Comparison of ENCODE assay signal across 8 cellular contexts in the genomic region with DNA sequence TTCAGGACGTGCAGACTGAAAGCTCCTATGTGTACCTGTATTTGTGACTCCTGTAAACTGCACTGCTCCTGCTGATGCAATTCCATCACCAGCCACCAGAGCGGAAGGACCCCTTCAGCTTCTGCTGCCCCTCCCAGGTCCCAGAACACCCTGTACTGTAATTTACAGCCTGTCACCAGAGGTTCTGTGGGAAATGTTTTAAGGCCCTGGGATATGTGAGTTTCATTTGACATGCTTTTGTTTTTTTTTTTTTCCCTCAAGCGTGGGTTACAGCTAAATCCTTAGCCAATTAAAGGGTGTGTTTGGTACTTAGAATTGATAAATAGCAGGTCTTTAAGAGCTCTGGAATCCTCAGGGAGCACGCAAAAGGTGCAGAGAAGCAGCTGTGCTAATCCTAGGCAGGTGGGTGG.
A peak's percentile ranks its signal among the peaks of the same experiment; 100 is the strongest.
DNase-seq lines count a peak whose midpoint lies in the region; ATAC-seq and TF ChIP-seq lines count a peak whose summit lies in the region.

No MANE protein-coding gene starts in this region.

- no peaks in the 10 kb centered on the region for H3K27me3 Mint-ChIP-seq in activated T-helper 17 cell treated with anti-CD3 and anti-CD28 coated beads, Interleukin-2, amount 50 U/mL, for 72 hours
- H3K27me3 Mint-ChIP-seq in T-cell = no peaks in the 10 kb centered on the region

- POLR2A ChIA-PET in T-cell (lab: Charles Lee) = no interaction called here

- ATAC-seq in GM18502 (IDR thresholded peaks at IDR 0.05; ENCODE audit: poor library complexity, unreplicated experiment) = peak; percentile 67
- peak; percentile 62 for ATAC-seq in HG02943 (IDR thresholded peaks at IDR 0.05; ENCODE audit: low read depth, unreplicated experiment)
- ATAC-seq in activated T-helper 17 cell treated with anti-CD3 and anti-CD28 coated beads, Interleukin-2, amount 50 U/mL, for 72 hours (replicated peaks) = no peak
- ATAC-seq in T-cell (replicated peaks in 1 of 4) = no peak

- no peak overlapping the region for H3K4me3 Mint-ChIP-seq in activated T-helper 17 cell treated with anti-CD3 and anti-CD28 coated beads, Interleukin-2, amount 50 U/mL, for 72 hours
- H3K4me3 Mint-ChIP-seq in T-cell = no peak overlapping the region

- no peaks in the 10 kb centered on the region for H3K27me3 ChIP-seq in colonic mucosa

- H3K9ac ChIP-seq in colonic mucosa (ENCODE audit: low read depth in 2 of 2, low read length in 2 of 2) = no peak overlapping the region

- peak; percentile 86 for DNase-seq in NCI-H2171 (lab: John Stamatoyannopoulos, UW)
- DNase-seq in colonic mucosa = no peak
- DNase-seq in retinal pigment epithelial cell (ENCODE audit: low read depth) = no peak
- no peak for DNase-seq in T-cell

- H3K27ac ChIP-seq in 22Rv1 (no peak overlapping the region), colonic mucosa (no peak overlapping the region)

- H3K27ac Mint-ChIP-seq in activated T-helper 17 cell treated with anti-CD3 and anti-CD28 coated beads, Interleukin-2, amount 50 U/mL, for 72 hours = no peak overlapping the region
- H3K27ac Mint-ChIP-seq in T-cell = no peak overlapping the region

- no peaks in the 10 kb centered on the region for H3K36me3 Mint-ChIP-seq in activated T-helper 17 cell treated with anti-CD3 and anti-CD28 coated beads, Interleukin-2, amount 50 U/mL, for 72 hours (ENCODE audit: low read depth)
- H3K36me3 Mint-ChIP-seq in T-cell = peaks cover 10% of the 10 kb centered on the region

- H3K9me3 Mint-ChIP-seq in activated T-helper 17 cell treated with anti-CD3 and anti-CD28 coated beads, Interleukin-2, amount 50 U/mL, for 72 hours = no peaks in the 10 kb centered on the region
- no peaks in the 10 kb centered on the region for H3K9me3 Mint-ChIP-seq in T-cell

- intact Hi-C loops in colonic mucosa (cut with DNase I) = no loop called here

- no peaks in the 10 kb centered on the region for H3K4me1 Mint-ChIP-seq in activated T-helper 17 cell treated with anti-CD3 and anti-CD28 coated beads, Interleukin-2, amount 50 U/mL, for 72 hours
- no peaks in the 10 kb centered on the region for H3K4me1 Mint-ChIP-seq in T-cell

- H3K36me3 ChIP-seq in colonic mucosa = no peaks in the 10 kb centered on the region

- TF ChIP-seq CTCF in 22Rv1 (IDR thresholded peaks at IDR 0.05) (peak; percentile 62), colonic mucosa (IDR thresholded peaks at IDR 0.05) (peak; percentile 37), retinal pigment epithelial cell (conservative IDR thresholded peaks at IDR 0.05; ENCODE audit: low read depth, low read length) (peak; percentile 84)

- no peaks in the 10 kb centered on the region for H3K9me3 ChIP-seq in colonic mucosa

- H3K4me3 ChIP-seq in colonic mucosa (no peak overlapping the region), retinal pigment epithelial cell (ENCODE audit: low read length) (no peak overlapping the region)

- H3K4me1 ChIP-seq in colonic mucosa = no peaks in the 10 kb centered on the region

- CTCF ChIA-PET in T-cell (lab: Charles Lee) = no interaction called here

Comparison
In these comparisons a context has a peak if more than half of its experiments do, and no peak if none do; other contexts are left out.
1. ATAC-seq: peak in GM18502 (single experiment) and HG02943 (single experiment); none in activated T-helper 17 cell treated with anti-CD3 and anti-CD28 coated beads, Interleukin-2, amount 50 U/mL, for 72 hours (single experiment) and T-cell (0 of 4).
2. Peak in every context shown above with its lines, with median percentiles within 50 percentile points of each other: CTCF ChIP-seq.